ENCODE assay signal across 8 cellular contexts in genomic region chr2:20450201-20451108, GRCh38. TPM values are rescaled to one million over a fixed set of nuclear protein-coding genes. Genes with fewer than 3 reads are reported as not detected.
DNase-seq lines count a peak whose midpoint lies in the region; ATAC-seq, FAIRE-seq and TF ChIP-seq lines count a peak whose summit lies in the region.

No MANE protein-coding gene starts in this region.

- H3K4me1 ChIP-seq in pancreas: peaks cover 3 to 9% (median 9%) of the 10 kb centered on the region in 3 donors

- H3K27ac ChIP-seq in VCaP (peak overlapping the region; percentile 4; the same call in 1 of the 2 replicates), pancreas (peak overlapping the region; percentile 20 to 97 (median 67))

- ATAC-seq in pancreas: peak in 1 of 4 donors; percentile 2
- ATAC-seq in GM19397 (IDR thresholded peaks at IDR 0.05; ENCODE audit: unreplicated experiment): no peak
- no peak for ATAC-seq in HG02610 (IDR thresholded peaks at IDR 0.05; ENCODE audit: unreplicated experiment)

- H3K36me3 ChIP-seq in pancreas: no peaks in the 10 kb centered on the region

- TF ChIP-seq CTCF in VCaP (conservative IDR thresholded peaks at IDR 0.05) (no peak), pancreas (IDR thresholded peaks at IDR 0.05) (no peak)

- FAIRE-seq in pancreas (lab: Jason Lieb, UNC): no peak

- H3K4me3 ChIP-seq in pancreas: peak overlapping the region in 3 of 4 donors; percentile 2 to 100 (median 85)

- no peaks in the 10 kb centered on the region for H3K27me3 ChIP-seq in pancreas

- intact Hi-C loops in pancreas (cut with DNase I): no loop called here

- no peaks in the 10 kb centered on the region for H3K9me3 ChIP-seq in pancreas

- WGBS in pancreas, 2 donors: 55 to 59% methylated on average over 8 of the region's 8 CpGs

- peak in 13 of 14 donors; percentile 55 to 88 (median 80) for DNase-seq in C1 segment of cervical spinal cord (lab: John Stamatoyannopoulos, UW)
- peak; percentile 57 for DNase-seq in glomerular visceral epithelial cell (ENCODE audit: extremely low spot score)
- peak in 3 of 6 donors; percentile 23 to 47 (median 39) for DNase-seq in pancreas
- no peak for DNase-seq in activated CD4-positive, alpha-beta T cell treated with anti-CD3 and anti-CD28 coated beads for 1 hour
- no peak for DNase-seq in stimulated activated CD4-positive, alpha-beta T cell treated with anti-CD3 and anti-CD28 coated beads, Interleukin-2, amount 100 ng/mL, for 48 hours

RNA-seq across cellular contexts. Expression of gene RHOB, which starts 3.6 kb away (rescaled TPM):
- total RNA-seq in pancreas: 10 to 100 TPM; 27.5 to 70.0 (median 52.4) TPM
- polyA plus RNA-seq in pancreas: 10 to 100 TPM; 56.3 to 98.5 TPM

Comparison
In these comparisons a context has a peak if more than half of its experiments do, and no peak if none do; other contexts are left out.
1. DNase-seq: peak in C1 segment of cervical spinal cord (13 of 14) and glomerular visceral epithelial cell (single experiment); none in activated CD4-positive, alpha-beta T cell treated with anti-CD3 and anti-CD28 coated beads for 1 hour (single experiment) and stimulated activated CD4-positive, alpha-beta T cell treated with anti-CD3 and anti-CD28 coated beads, Interleukin-2, amount 100 ng/mL, for 48 hours (0 of 2).